In genomic region chr9:131609116-131609830, GRCh38 we compare ENCODE assay signal across 1 cellular context.
TF ChIP-seq lines count a peak whose summit lies in the region.

No MANE protein-coding gene starts in this region.

TF ChIP-seq in GM23338, 12 proteins besides CTCF, POLR2A, EP300 and RAD21 (continued from another document):
- TF ChIP-seq, protein P1, sequence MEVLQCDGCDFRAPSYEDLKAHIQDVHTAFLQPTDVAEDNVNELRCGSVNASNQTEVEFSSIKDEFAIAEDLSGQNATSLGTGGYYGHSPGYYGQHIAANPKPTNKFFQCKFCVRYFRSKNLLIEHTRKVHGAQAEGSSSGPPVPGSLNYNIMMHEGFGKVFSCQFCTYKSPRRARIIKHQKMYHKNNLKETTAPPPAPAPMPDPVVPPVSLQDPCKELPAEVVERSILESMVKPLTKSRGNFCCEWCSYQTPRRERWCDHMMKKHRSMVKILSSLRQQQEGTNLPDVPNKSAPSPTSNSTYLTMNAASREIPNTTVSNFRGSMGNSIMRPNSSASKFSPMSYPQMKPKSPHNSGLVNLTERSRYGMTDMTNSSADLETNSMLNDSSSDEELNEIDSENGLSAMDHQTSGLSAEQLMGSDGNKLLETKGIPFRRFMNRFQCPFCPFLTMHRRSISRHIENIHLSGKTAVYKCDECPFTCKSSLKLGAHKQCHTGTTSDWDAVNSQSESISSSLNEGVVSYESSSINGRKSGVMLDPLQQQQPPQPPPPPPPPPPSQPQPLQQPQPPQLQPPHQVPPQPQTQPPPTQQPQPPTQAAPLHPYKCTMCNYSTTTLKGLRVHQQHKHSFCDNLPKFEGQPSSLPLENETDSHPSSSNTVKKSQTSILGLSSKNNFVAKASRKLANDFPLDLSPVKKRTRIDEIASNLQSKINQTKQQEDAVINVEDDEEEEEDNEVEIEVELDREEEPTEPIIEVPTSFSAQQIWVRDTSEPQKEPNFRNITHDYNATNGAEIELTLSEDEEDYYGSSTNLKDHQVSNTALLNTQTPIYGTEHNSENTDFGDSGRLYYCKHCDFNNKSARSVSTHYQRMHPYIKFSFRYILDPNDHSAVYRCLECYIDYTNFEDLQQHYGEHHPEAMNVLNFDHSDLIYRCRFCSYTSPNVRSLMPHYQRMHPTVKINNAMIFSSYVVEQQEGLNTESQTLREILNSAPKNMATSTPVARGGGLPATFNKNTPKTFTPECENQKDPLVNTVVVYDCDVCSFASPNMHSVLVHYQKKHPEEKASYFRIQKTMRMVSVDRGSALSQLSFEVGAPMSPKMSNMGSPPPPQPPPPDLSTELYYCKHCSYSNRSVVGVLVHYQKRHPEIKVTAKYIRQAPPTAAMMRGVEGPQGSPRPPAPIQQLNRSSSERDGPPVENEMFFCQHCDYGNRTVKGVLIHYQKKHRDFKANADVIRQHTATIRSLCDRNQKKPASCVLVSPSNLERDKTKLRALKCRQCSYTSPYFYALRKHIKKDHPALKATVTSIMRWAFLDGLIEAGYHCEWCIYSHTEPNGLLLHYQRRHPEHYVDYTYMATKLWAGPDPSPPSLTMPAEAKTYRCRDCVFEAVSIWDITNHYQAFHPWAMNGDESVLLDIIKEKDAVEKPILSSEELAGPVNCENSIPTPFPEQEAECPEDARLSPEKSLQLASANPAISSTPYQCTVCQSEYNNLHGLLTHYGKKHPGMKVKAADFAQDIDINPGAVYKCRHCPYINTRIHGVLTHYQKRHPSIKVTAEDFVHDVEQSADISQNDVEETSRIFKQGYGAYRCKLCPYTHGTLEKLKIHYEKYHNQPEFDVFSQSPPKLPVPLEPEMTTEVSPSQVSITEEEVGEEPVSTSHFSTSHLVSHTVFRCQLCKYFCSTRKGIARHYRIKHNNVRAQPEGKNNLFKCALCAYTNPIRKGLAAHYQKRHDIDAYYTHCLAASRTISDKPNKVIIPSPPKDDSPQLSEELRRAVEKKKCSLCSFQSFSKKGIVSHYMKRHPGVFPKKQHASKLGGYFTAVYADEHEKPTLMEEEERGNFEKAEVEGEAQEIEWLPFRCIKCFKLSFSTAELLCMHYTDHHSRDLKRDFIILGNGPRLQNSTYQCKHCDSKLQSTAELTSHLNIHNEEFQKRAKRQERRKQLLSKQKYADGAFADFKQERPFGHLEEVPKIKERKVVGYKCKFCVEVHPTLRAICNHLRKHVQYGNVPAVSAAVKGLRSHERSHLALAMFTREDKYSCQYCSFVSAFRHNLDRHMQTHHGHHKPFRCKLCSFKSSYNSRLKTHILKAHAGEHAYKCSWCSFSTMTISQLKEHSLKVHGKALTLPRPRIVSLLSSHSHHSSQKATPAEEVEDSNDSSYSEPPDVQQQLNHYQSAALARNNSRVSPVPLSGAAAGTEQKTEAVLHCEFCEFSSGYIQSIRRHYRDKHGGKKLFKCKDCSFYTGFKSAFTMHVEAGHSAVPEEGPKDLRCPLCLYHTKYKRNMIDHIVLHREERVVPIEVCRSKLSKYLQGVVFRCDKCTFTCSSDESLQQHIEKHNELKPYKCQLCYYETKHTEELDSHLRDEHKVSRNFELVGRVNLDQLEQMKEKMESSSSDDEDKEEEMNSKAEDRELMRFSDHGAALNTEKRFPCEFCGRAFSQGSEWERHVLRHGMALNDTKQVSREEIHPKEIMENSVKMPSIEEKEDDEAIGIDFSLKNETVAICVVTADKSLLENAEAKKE (CRISPR knock-in tag; IDR thresholded peaks at IDR 0.05), result no peak
- TF ChIP-seq, protein P2, sequence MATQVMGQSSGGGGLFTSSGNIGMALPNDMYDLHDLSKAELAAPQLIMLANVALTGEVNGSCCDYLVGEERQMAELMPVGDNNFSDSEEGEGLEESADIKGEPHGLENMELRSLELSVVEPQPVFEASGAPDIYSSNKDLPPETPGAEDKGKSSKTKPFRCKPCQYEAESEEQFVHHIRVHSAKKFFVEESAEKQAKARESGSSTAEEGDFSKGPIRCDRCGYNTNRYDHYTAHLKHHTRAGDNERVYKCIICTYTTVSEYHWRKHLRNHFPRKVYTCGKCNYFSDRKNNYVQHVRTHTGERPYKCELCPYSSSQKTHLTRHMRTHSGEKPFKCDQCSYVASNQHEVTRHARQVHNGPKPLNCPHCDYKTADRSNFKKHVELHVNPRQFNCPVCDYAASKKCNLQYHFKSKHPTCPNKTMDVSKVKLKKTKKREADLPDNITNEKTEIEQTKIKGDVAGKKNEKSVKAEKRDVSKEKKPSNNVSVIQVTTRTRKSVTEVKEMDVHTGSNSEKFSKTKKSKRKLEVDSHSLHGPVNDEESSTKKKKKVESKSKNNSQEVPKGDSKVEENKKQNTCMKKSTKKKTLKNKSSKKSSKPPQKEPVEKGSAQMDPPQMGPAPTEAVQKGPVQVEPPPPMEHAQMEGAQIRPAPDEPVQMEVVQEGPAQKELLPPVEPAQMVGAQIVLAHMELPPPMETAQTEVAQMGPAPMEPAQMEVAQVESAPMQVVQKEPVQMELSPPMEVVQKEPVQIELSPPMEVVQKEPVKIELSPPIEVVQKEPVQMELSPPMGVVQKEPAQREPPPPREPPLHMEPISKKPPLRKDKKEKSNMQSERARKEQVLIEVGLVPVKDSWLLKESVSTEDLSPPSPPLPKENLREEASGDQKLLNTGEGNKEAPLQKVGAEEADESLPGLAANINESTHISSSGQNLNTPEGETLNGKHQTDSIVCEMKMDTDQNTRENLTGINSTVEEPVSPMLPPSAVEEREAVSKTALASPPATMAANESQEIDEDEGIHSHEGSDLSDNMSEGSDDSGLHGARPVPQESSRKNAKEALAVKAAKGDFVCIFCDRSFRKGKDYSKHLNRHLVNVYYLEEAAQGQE (IDR thresholded peaks at IDR 0.05; ENCODE audit: unreplicated experiment), result no peak
- no peak for TF ChIP-seq CREB1 (CRISPR knock-in tag; IDR thresholded peaks at IDR 0.05; ENCODE audit: low read depth)
- no peak for TF ChIP-seq ETS1 (IDR thresholded peaks at IDR 0.05)
